ENCODE assay signal across 16 cellular contexts in the genomic region with DNA sequence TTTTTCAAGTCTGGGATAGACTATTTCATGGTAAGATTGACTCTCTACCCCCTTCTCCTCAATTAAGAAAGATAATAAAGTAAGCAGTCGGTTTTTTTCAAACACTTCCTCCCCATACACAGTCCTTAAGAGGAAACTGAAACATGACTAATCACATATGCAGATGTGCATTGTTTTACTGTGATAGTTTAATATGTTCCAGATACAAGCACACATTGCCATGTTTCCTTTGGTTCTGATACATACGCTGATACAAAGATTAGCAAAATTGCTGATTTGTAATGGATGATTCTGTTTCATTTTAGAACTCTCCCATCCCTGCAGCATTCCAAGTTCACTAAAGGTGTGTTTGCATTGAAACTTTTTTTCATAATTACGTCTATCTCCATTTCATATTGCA.
A peak's percentile ranks its signal among the peaks of the same experiment; 100 is the strongest.
DNase-seq lines count a peak whose midpoint lies in the region; ATAC-seq, FAIRE-seq and TF ChIP-seq lines count a peak whose summit lies in the region.
"Had no signal": no experiment of that assay in that cellular context is flagged by ENCODE, and none has a peak within 500 bp of the region (broad histone marks: within the 10 kb centered on the region; RNA-seq: fewer than 3 reads in every experiment).

No MANE protein-coding gene starts in this region.

- intact Hi-C loops in K562 (cut with micrococcal nuclease), result no loop called here

- no peak overlapping the region for H3K9ac ChIP-seq in K562 (ENCODE audit: insufficient read depth in 1 of 2, low read depth in 2 of 2, low read length in 2 of 2)
- H3K9ac ChIP-seq: BLaER1 had no signal

- H3K79me2 ChIP-seq in ACC112 (ENCODE audit: control insufficient read depth, insufficient read depth, low read length, unreplicated experiment), result no peaks in the 10 kb centered on the region
- H3K79me2 ChIP-seq in K562 (ENCODE audit: control insufficient read depth, insufficient read depth, low read length), result no peaks in the 10 kb centered on the region

- no peaks in the 10 kb centered on the region for H3K9me3 ChIP-seq in K562 (replicated peaks; ENCODE audit: control insufficient read depth, insufficient read depth, low read depth, low read length)
- H3K9me3 ChIP-seq: A549, BLaER1, Caco-2 had no signal

- TF ChIP-seq RAD21 in K562 (CRISPR knock-in tag; conservative IDR thresholded peaks at IDR 0.05 in 1 of 2, IDR thresholded peaks at IDR 0.05 in 1 of 2), result no peak

- no peaks in the 10 kb centered on the region for H4K20me1 ChIP-seq in K562 (replicated peaks; ENCODE audit: control insufficient read depth, insufficient read depth, low read length)
- H4K20me1 ChIP-seq: BLaER1 had no signal

- peak; percentile 47 for DNase-seq in ELR (ENCODE audit: low read depth)
- DNase-seq in OCI-M1 (lab: John Stamatoyannopoulos, UW), result peak; percentile 62
- no peak for DNase-seq in K562 (ENCODE audit: extremely low read depth in 1 of 4, low spot score in 3 of 4)
- DNase-seq in stimulated activated naive CD4-positive, alpha-beta T cell treated with Interleukin-2 at 50 U/mL for 16 hours (lab: John Stamatoyannopoulos, UW), result no peak
- DNase-seq in midbrain (lab: John Stamatoyannopoulos, UW), result no peak
- no peak for DNase-seq in SHP77 treated with DMSO at 0.1 percent for 48 hours (lab: John Stamatoyannopoulos, UW)
- DNase-seq: AML-193; Caco-2; CD8-positive, alpha-beta memory T cell; DND-41; GF-D8; H7 had no signal

- TF ChIP-seq CTCF in K562 (IDR thresholded peaks at IDR 0.05 in 2 of 3, conservative IDR thresholded peaks at IDR 0.05 in 1 of 3; ENCODE audit: insufficient read depth in 2 of 3, low read depth in 1 of 3, low read length in 3 of 3), result no peak

- peak overlapping the region; percentile 28 for H2AFZ ChIP-seq in ACC112 (ENCODE audit: low read length, unreplicated experiment)
- peak overlapping the region; percentile 22; the same call in 1 of the 2 replicates for H2AFZ ChIP-seq in K562 (ENCODE audit: low read depth, low read length)
- H2AFZ ChIP-seq: GM23338 had no signal

- no peak for ATAC-seq in K562
- ATAC-seq: A549, GM23338 had no signal

- TF ChIP-seq POLR2A in K562 (conservative IDR thresholded peaks at IDR 0.05), result no peak

- H3K4me2 ChIP-seq in K562 (ENCODE audit: insufficient read depth, low read length), result no peak overlapping the region
- H3K4me2 ChIP-seq: A549, BLaER1, GM23338 had no signal

- no peaks in the 10 kb centered on the region for H3K36me3 ChIP-seq in ACC112 (ENCODE audit: insufficient read depth, low read length)
- H3K36me3 ChIP-seq in K562 (ENCODE audit: control insufficient read depth, insufficient read depth, low read length), result no peaks in the 10 kb centered on the region
- H3K36me3 ChIP-seq: BLaER1 had no signal

- TF ChIP-seq EP300 in K562 (IDR thresholded peaks at IDR 0.05; ENCODE audit: low read length), result no peak

- H3K27me3 ChIP-seq in ACC112 (ENCODE audit: insufficient read depth, low read length) (no peaks in the 10 kb centered on the region), K562 (ENCODE audit: control insufficient read depth in 2 of 2, insufficient read depth in 2 of 2, low read length in 2 of 2) (no peaks in the 10 kb centered on the region)

- no peak overlapping the region for H3K27ac ChIP-seq in ACC112 (ENCODE audit: low read depth, low read length)
- H3K27ac ChIP-seq in K562 (ENCODE audit: extremely low read depth, low read depth, low read length), result no peak overlapping the region
- H3K27ac ChIP-seq: A549, BLaER1 had no signal

- 33% methylated on average over 3 of the region's 3 CpGs for WGBS in K562 (ENCODE audit: insufficient coverage, low coverage, missing lambda C conversion rate)

- no peak for FAIRE-seq in K562 (lab: Jason Lieb, UNC)
- FAIRE-seq: A549 had no signal

- BruUV-seq in K562 (replicated peaks; lab: Mats Ljungman, UMichigan), result no TSS peak

- H3K9me1 ChIP-seq in K562 (ENCODE audit: control insufficient read depth, insufficient read depth, low read length), result no peaks in the 10 kb centered on the region

- in situ Hi-C loops in K562 (cut with MboI), result no loop called here

- POLR2A ChIA-PET in K562 (lab: Yijun Ruan, JAX), result no interaction called here

- H3K4me1 ChIP-seq in ACC112 (ENCODE audit: control insufficient read depth, insufficient read depth, low read length, unreplicated experiment) (peaks cover 6% of the 10 kb centered on the region), K562 (replicated peaks in 1 of 2; ENCODE audit: control insufficient read depth in 2 of 2, insufficient read depth in 2 of 2, low read length in 2 of 2) (no peaks in the 10 kb centered on the region)
- H3K4me1 ChIP-seq: A549, BLaER1, Caco-2 had no signal

- H3K4me3 ChIP-seq in ACC112 (ENCODE audit: low read depth, low read length), result no peak overlapping the region
- H3K4me3 ChIP-seq in K562, result no peak overlapping the region
- H3K4me3 ChIP-seq: A549, BLaER1, GM23338 had no signal

- CTCF ChIA-PET in K562 (lab: Yijun Ruan, JAX; ENCODE audit: low intra/inter-chr PET ratio), result no interaction called here

TF ChIP-seq in K562, 482 proteins besides CTCF, POLR2A, EP300 and RAD21 (continues in another document):
- TF ChIP-seq RREB1 (CRISPR knock-in tag; IDR thresholded peaks at IDR 0.05), result no peak
- TF ChIP-seq SLC30A9 (CRISPR knock-in tag; IDR thresholded peaks at IDR 0.05), result no peak
- no peak for TF ChIP-seq KAT2B (IDR thresholded peaks at IDR 0.05; ENCODE audit: low read depth, low read length)
- TF ChIP-seq CEBPB (tag; IDR thresholded peaks at IDR 0.05), result peak; percentile 67
- TF ChIP-seq SNRNP70 (optimal IDR thresholded peaks at IDR 0.05; ENCODE audit: low read depth, low read length), result no peak
- TF ChIP-seq ZNF232 (CRISPR knock-in tag; IDR thresholded peaks at IDR 0.05), result no peak
- no peak for TF ChIP-seq DACH1 (IDR thresholded peaks at IDR 0.05; ENCODE audit: partially characterized antibody)
- TF ChIP-seq DMBX1 (CRISPR knock-in tag; IDR thresholded peaks at IDR 0.05; ENCODE audit: borderline replicate concordance), result no peak
- TF ChIP-seq NFE2 (IDR thresholded peaks at IDR 0.05; ENCODE audit: low read depth), result peak; percentile 7; the same call in 1 of the 2 replicates
- no peak for TF ChIP-seq XRCC3 (IDR thresholded peaks at IDR 0.05)
- TF ChIP-seq, protein P1, sequence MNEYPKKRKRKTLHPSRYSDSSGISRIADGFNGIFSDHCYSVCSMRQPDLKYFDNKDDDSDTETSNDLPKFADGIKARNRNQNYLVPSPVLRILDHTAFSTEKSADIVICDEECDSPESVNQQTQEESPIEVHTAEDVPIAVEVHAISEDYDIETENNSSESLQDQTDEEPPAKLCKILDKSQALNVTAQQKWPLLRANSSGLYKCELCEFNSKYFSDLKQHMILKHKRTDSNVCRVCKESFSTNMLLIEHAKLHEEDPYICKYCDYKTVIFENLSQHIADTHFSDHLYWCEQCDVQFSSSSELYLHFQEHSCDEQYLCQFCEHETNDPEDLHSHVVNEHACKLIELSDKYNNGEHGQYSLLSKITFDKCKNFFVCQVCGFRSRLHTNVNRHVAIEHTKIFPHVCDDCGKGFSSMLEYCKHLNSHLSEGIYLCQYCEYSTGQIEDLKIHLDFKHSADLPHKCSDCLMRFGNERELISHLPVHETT (CRISPR knock-in tag; conservative IDR thresholded peaks at IDR 0.05 in 1 of 2, IDR thresholded peaks at IDR 0.05 in 1 of 2), result no peak
- no peak for TF ChIP-seq ZNF217 (CRISPR knock-in tag; IDR thresholded peaks at IDR 0.05)
- no peak for TF ChIP-seq ZNF253 (CRISPR knock-in tag; conservative IDR thresholded peaks at IDR 0.05)

Comparison
In these comparisons a context has a peak if more than half of its experiments do, and no peak if none do; other contexts are left out.
1. DNase-seq: peak in ELR (single experiment) and OCI-M1 (single experiment); none in K562 (0 of 4), stimulated activated naive CD4-positive, alpha-beta T cell treated with Interleukin-2 at 50 U/mL for 16 hours (single experiment), midbrain (single experiment) and SHP77 treated with DMSO at 0.1 percent for 48 hours (single experiment).